ENCODE assay signal across 9 cellular contexts in the genomic region with DNA sequence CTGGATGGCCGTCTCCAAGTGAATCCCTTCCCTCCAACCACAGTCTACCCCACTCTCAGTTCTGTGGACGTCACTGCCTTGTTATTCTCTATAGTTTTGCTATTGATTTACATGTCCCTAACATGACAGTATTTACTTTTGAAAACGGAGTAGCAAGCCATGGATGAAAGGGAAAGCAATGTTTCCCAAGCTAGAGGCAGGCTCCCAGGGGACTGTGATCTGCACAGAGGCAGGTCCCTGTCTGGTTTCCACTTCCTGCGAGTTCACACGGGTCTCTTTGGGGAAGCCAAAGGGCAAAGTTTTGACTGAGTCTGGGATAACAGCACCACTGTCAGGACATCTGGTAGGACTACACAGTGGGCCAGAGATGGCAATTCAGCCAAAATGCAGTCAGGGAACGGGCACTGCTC. TPM values are rescaled to one million over a fixed set of nuclear protein-coding genes. Genes with fewer than 3 reads are reported as not detected.
A peak's percentile ranks its signal among the peaks of the same experiment; 100 is the strongest.
DNase-seq lines count a peak whose midpoint lies in the region; ATAC-seq and TF ChIP-seq lines count a peak whose summit lies in the region.
"Had no signal": no experiment of that assay in that cellular context is flagged by ENCODE, and none has a peak within 500 bp of the region (broad histone marks: within the 10 kb centered on the region; RNA-seq: fewer than 3 reads in every experiment).

No MANE protein-coding gene starts in this region.

- H3K4me1 ChIP-seq in skeletal muscle tissue (ENCODE audit: control insufficient read depth in 3 of 3, insufficient read depth in 3 of 3, low read length in 3 of 3): peaks cover 0 to 2% (median 0%) of the 10 kb centered on the region in 3 donors

- H3K9me3 Mint-ChIP-seq in WTC11: no peaks in the 10 kb centered on the region

- no peaks in the 10 kb centered on the region for H3K36me3 Mint-ChIP-seq in WTC11

- no peak overlapping the region for H3K4me3 ChIP-seq in skeletal muscle tissue (ENCODE audit: low read length in 3 of 3)
- H3K4me3 ChIP-seq: hepatocyte had no signal

- no peak for TF ChIP-seq CTCF in WTC11 (IDR thresholded peaks at IDR 0.05)

- no peaks in the 10 kb centered on the region for H3K36me3 ChIP-seq in skeletal muscle tissue (ENCODE audit: control insufficient read depth in 3 of 3, insufficient read depth in 3 of 3, low read length in 3 of 3)

- H3K27ac Mint-ChIP-seq in WTC11: no peak overlapping the region

- peaks cover 9% of the 10 kb centered on the region for H3K4me1 Mint-ChIP-seq in WTC11

- DNase-seq in NCI-H1436 (lab: John Stamatoyannopoulos, UW) (peak; percentile 6), NCI-H1436 treated with DMSO at 0.1 percent for 48 hours (lab: John Stamatoyannopoulos, UW) (no peak), WTC11 (ENCODE audit: low spot score) (peak; percentile 12), retina (no peak), NCI-H774 (lab: John Stamatoyannopoulos, UW) (no peak)
- no peak for DNase-seq in activated CD4-positive, alpha-beta T cell treated with anti-CD3 and anti-CD28 coated beads, Interleukin-2, amount 50 U/mL, for 4 hours

- no peaks in the 10 kb centered on the region for H3K9me3 ChIP-seq in skeletal muscle tissue (ENCODE audit: control insufficient read depth in 3 of 3, low read length in 3 of 3)

- ATAC-seq in HG02884 (IDR thresholded peaks at IDR 0.05; ENCODE audit: unreplicated experiment) (peak; percentile 72), WTC11 (peak; percentile 84)

- H3K4me3 Mint-ChIP-seq in WTC11: no peak overlapping the region

- no peak overlapping the region for H3K9ac ChIP-seq in skeletal muscle tissue (ENCODE audit: low read depth in 1 of 3, low read length in 3 of 3)

- POLR2A ChIA-PET in WTC11 (lab: Charles Lee): no interaction called here

- CTCF ChIA-PET in WTC11 (lab: Charles Lee): interaction anchor here (0.6 to 2.7 kb wide), 2 partner anchors 15 to 44 kb away, joined by 4 to 12 read pairs; no protein-coding TSS in a partner anchor

- H3K27ac ChIP-seq in skeletal muscle tissue (ENCODE audit: low read depth, low read length): peak overlapping the region; percentile 16
- H3K27ac ChIP-seq: hepatocyte had no signal

- no peaks in the 10 kb centered on the region for H3K27me3 Mint-ChIP-seq in WTC11 (ENCODE audit: low read depth)

- H3K27me3 ChIP-seq in skeletal muscle tissue (ENCODE audit: control insufficient read depth in 3 of 3, insufficient read depth in 3 of 3, low read length in 3 of 3): no peaks in the 10 kb centered on the region
- H3K27me3 ChIP-seq: hepatocyte had no signal

TF ChIP-seq in WTC11, 78 proteins besides CTCF, POLR2A, EP300 and RAD21:
- TF ChIP-seq ZNF138 (CRISPR knock-in tag; conservative IDR thresholded peaks at IDR 0.05) (no peak), ZNF671 (CRISPR knock-in tag; IDR thresholded peaks at IDR 0.05) (no peak), MXD4 (CRISPR knock-in tag; IDR thresholded peaks at IDR 0.05; ENCODE audit: borderline replicate concordance) (no peak), ZNF416 (CRISPR knock-in tag; IDR thresholded peaks at IDR 0.05) (no peak), OVOL2 (CRISPR knock-in tag; IDR thresholded peaks at IDR 0.05; ENCODE audit: borderline replicate concordance) (no peak), KAT7 (CRISPR knock-in tag; IDR thresholded peaks at IDR 0.05; ENCODE audit: borderline replicate concordance) (no peak)

RNA-seq across cellular contexts. Expression of a gene that starts 12.7 kb away (rescaled TPM):
- total RNA-seq in WTC11 (2021) (0.21 to 0.53 TPM in 2 of 3 replicates, not detected in the other), skeletal muscle tissue (1.6 TPM)
- total RNA-seq: hepatocyte had no signal

RNA-seq across cellular contexts. Expression of a gene that starts 35.6 kb away (rescaled TPM):
- total RNA-seq in WTC11 (2021) (32.1 to 36.5 TPM (median 35.5 TPM) in 3 replicates), skeletal muscle tissue (30.3 TPM)

Comparison
In these comparisons a context has a peak if more than half of its experiments do, and no peak if none do; other contexts are left out.
1. DNase-seq: peak in NCI-H1436 (single experiment) and WTC11 (single experiment); none in NCI-H1436 treated with DMSO at 0.1 percent for 48 hours (single experiment), activated CD4-positive, alpha-beta T cell treated with anti-CD3 and anti-CD28 coated beads, Interleukin-2, amount 50 U/mL, for 4 hours (0 of 2), retina (single experiment) and NCI-H774 (single experiment).